Comparison of ENCODE assay signal across 20 cellular contexts in the genomic region with DNA sequence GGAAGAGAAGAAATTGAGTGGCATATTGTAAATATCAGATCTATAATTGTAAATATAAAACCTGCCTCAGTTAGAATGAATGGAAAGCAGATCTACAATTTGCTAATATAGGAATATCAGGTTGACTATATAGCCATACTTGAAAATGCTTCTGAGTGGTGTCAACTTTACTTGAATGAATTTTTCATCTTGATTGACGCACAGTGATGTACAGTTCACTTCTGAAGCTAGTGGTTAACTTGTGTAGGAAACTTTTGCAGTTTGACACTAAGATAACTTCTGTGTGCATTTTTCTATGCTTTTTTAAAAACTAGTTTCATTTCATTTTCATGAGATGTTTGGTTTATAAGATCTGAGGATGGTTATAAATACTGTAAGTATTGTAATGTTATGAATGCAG.
DNase-seq lines count a peak whose midpoint lies in the region; ATAC-seq and TF ChIP-seq lines count a peak whose summit lies in the region.
"Had no signal": no experiment of that assay in that cellular context is flagged by ENCODE, and none has a peak within 500 bp of the region (broad histone marks: within the 10 kb centered on the region; RNA-seq: fewer than 3 reads in every experiment).

No MANE protein-coding gene starts in this region.

- peak overlapping the region in 1 of 2 donors; percentile 13 for H3K4me3 Mint-ChIP-seq in activated T-cell treated with anti-CD3 and anti-CD28 coated beads, Interleukin-2, amount 50 U/mL, for 72 hours
- H3K4me3 Mint-ChIP-seq in IgD-negative memory B cell (no peak overlapping the region), memory B cell (no peak overlapping the region)
- H3K4me3 Mint-ChIP-seq in stimulated activated effector memory CD8-positive, alpha-beta T cell treated with anti-CD3 and anti-CD28 coated beads, Interleukin-12 subunit alpha, Interleukin-12 subunit beta, amount 100 ng/mL, for 72 hours = no peak overlapping the region
- H3K4me3 Mint-ChIP-seq: B cell, CD14-positive monocyte had no signal

- H3K4me1 Mint-ChIP-seq in activated T-cell treated with anti-CD3 and anti-CD28 coated beads, Interleukin-2, amount 50 U/mL, for 72 hours (ENCODE audit: low read depth) = peaks cover 42% of the 10 kb centered on the region
- peaks cover 2 to 12% (median 4%) of the 10 kb centered on the region in 3 donors for H3K4me1 Mint-ChIP-seq in IgD-negative memory B cell
- H3K4me1 Mint-ChIP-seq in memory B cell = peaks cover 10% of the 10 kb centered on the region
- peaks cover 22% of the 10 kb centered on the region for H3K4me1 Mint-ChIP-seq in stimulated activated effector memory CD8-positive, alpha-beta T cell treated with anti-CD3 and anti-CD28 coated beads, Interleukin-12 subunit alpha, Interleukin-12 subunit beta, amount 100 ng/mL, for 72 hours

- no peak for DNase-seq in activated T-cell treated with anti-CD3 and anti-CD28 coated beads, Interleukin-2, amount 50 U/mL, for 72 hours
- DNase-seq in activated T-cell treated with anti-CD3 and anti-CD28 coated beads, Interleukin-2, amount 50 U/mL, for 48 hours = no peak
- DNase-seq in memory B cell (ENCODE audit: low spot score in 2 of 2) (no peak), NCI-H524 (lab: John Stamatoyannopoulos, UW) (no peak), foreskin keratinocyte (no peak)
- DNase-seq in stimulated activated effector memory CD8-positive, alpha-beta T cell treated with anti-CD3 and anti-CD28 coated beads, Interleukin-12 subunit alpha, Interleukin-12 subunit beta, amount 100 ng/mL, for 72 hours (ENCODE audit: low spot score in 2 of 2) = no peak
- DNase-seq: EL, GF-D8, GM23248, IMR-90, MV-4-11, NCI-H1105 treated with DMSO at 0.1 percent for 48 hours, NCI-H2029 treated with DMSO at 0.1 percent for 48 hours, NCI-H2171 treated with DMSO at 0.1 percent for 48 hours, NCI-H526, Peyer's patch had no signal

- no peaks in the 10 kb centered on the region for H3K27me3 ChIP-seq in foreskin keratinocyte
- H3K27me3 ChIP-seq: Peyer's patch had no signal

- H3K9me3 Mint-ChIP-seq in activated T-cell treated with anti-CD3 and anti-CD28 coated beads, Interleukin-2, amount 50 U/mL, for 72 hours = peaks cover 0 to 2% of the 10 kb centered on the region in 2 donors
- H3K9me3 Mint-ChIP-seq in IgD-negative memory B cell (peaks cover 0 to 5% (median 1%) of the 10 kb centered on the region in 3 donors), memory B cell (peaks cover 2% of the 10 kb centered on the region)
- H3K9me3 Mint-ChIP-seq in stimulated activated effector memory CD8-positive, alpha-beta T cell treated with anti-CD3 and anti-CD28 coated beads, Interleukin-12 subunit alpha, Interleukin-12 subunit beta, amount 100 ng/mL, for 72 hours = no peaks in the 10 kb centered on the region

- peak overlapping the region; percentile 75 for H3K27ac Mint-ChIP-seq in activated T-cell treated with anti-CD3 and anti-CD28 coated beads, Interleukin-2, amount 50 U/mL, for 72 hours
- peak overlapping the region in 2 of 3 donors; percentile 22 to 81 for H3K27ac Mint-ChIP-seq in IgD-negative memory B cell
- H3K27ac Mint-ChIP-seq in memory B cell = peak overlapping the region; percentile 20
- no peak overlapping the region for H3K27ac Mint-ChIP-seq in stimulated activated effector memory CD8-positive, alpha-beta T cell treated with anti-CD3 and anti-CD28 coated beads, Interleukin-12 subunit alpha, Interleukin-12 subunit beta, amount 100 ng/mL, for 72 hours
- H3K27ac Mint-ChIP-seq: B cell had no signal

- no peak overlapping the region for H3K27ac ChIP-seq in foreskin keratinocyte
- H3K27ac ChIP-seq: A549, Peyer's patch had no signal

- no peak for TF ChIP-seq CTCF in foreskin keratinocyte (conservative IDR thresholded peaks at IDR 0.05)

- H3K36me3 Mint-ChIP-seq in activated T-cell treated with anti-CD3 and anti-CD28 coated beads, Interleukin-2, amount 50 U/mL, for 72 hours (ENCODE audit: insufficient read depth in 2 of 2) = peaks cover 17% of the 10 kb centered on the region in 2 donors
- peaks cover 19% of the 10 kb centered on the region for H3K36me3 Mint-ChIP-seq in IgD-negative memory B cell
- H3K36me3 Mint-ChIP-seq in memory B cell = peaks cover 23% of the 10 kb centered on the region
- H3K36me3 Mint-ChIP-seq in stimulated activated effector memory CD8-positive, alpha-beta T cell treated with anti-CD3 and anti-CD28 coated beads, Interleukin-12 subunit alpha, Interleukin-12 subunit beta, amount 100 ng/mL, for 72 hours = peaks cover 27% of the 10 kb centered on the region

- peak; percentile 65 to 71 for ATAC-seq in activated T-cell treated with anti-CD3 and anti-CD28 coated beads, Interleukin-2, amount 50 U/mL, for 72 hours (replicated peaks in 1 of 2)
- ATAC-seq in memory B cell (ENCODE audit: low read depth) (no peak), foreskin keratinocyte (no peak)
- peak; percentile 76 for ATAC-seq in stimulated activated effector memory CD8-positive, alpha-beta T cell treated with anti-CD3 and anti-CD28 coated beads, Interleukin-12 subunit alpha, Interleukin-12 subunit beta, amount 100 ng/mL, for 72 hours
- ATAC-seq: A549 had no signal

- H3K4me1 ChIP-seq in foreskin keratinocyte = no peaks in the 10 kb centered on the region
- H3K4me1 ChIP-seq: A549, Peyer's patch had no signal

- no peaks in the 10 kb centered on the region for H3K27me3 Mint-ChIP-seq in activated T-cell treated with anti-CD3 and anti-CD28 coated beads, Interleukin-2, amount 50 U/mL, for 72 hours (ENCODE audit: low read depth)
- H3K27me3 Mint-ChIP-seq in IgD-negative memory B cell (no peaks in the 10 kb centered on the region), memory B cell (no peaks in the 10 kb centered on the region)
- H3K27me3 Mint-ChIP-seq: B cell had no signal

Comparison
In these comparisons a context has a peak if more than half of its experiments do, and no peak if none do; other contexts are left out.
1. ATAC-seq: peak in activated T-cell treated with anti-CD3 and anti-CD28 coated beads, Interleukin-2, amount 50 U/mL, for 72 hours (2 of 2) and stimulated activated effector memory CD8-positive, alpha-beta T cell treated with anti-CD3 and anti-CD28 coated beads, Interleukin-12 subunit alpha, Interleukin-12 subunit beta, amount 100 ng/mL, for 72 hours (single experiment); none in memory B cell (single experiment) and foreskin keratinocyte (single experiment).